17 cellular contexts compared by ENCODE assay signal in the genomic region with DNA sequence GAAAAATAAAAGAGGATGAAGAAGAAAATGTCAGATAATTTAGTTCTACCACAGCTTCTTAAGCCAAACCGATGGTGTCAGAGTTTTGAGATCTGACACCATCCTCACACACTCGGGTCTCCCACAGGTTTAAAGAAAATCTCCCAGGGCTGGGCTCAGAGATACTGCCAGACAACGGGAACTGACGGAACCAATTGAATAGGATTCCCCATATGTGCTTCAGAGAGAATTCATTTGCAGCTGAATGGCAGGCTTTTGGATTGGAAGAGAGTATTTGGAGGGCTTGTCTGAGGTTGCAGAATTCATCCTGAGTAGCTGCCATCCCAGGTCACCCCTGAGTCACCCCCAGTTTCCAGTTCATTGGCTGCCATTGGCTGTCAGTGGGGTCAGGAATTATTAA.
"Had no signal": no experiment of that assay in that cellular context is flagged by ENCODE, and none has a peak within 500 bp of the region (broad histone marks: within the 10 kb centered on the region; RNA-seq: fewer than 3 reads in every experiment).

No MANE protein-coding gene starts in this region.

- H3K27ac Mint-ChIP-seq: activated naive CD4-positive, alpha-beta T cell treated with anti-CD3 and anti-CD28 coated beads, Interleukin-2, amount 50 U/mL, for 72 hours; activated T-cell treated with anti-CD3 and anti-CD28 coated beads, Interleukin-2, amount 50 U/mL, for 72 hours; dendritic cell treated with granulocyte-macrophage colony-stimulating factor and Interleukin-4, amounts not matched to agents 40 ng/mL and 50 ng/mL, for 4 days; memory B cell; naive thymus-derived CD4-positive, alpha-beta T cell; stimulated activated naive B cell treated with anti-CD40 and anti-IgM and Interleukin-4, amounts not matched to agents 10 μg/mL and 1 μg/mL and 100 μg/mL, for 72 hours had no signal

- ATAC-seq: activated naive CD4-positive, alpha-beta T cell treated with anti-CD3 and anti-CD28 coated beads, Interleukin-2, amount 50 U/mL, for 72 hours; activated T-cell treated with anti-CD3 and anti-CD28 coated beads, Interleukin-2, amount 50 U/mL, for 72 hours; naive thymus-derived CD4-positive, alpha-beta T cell had no signal

- H3K9me3 Mint-ChIP-seq: activated naive CD4-positive, alpha-beta T cell treated with anti-CD3 and anti-CD28 coated beads, Interleukin-2, amount 50 U/mL, for 72 hours; activated T-cell treated with anti-CD3 and anti-CD28 coated beads, Interleukin-2, amount 50 U/mL, for 72 hours; memory B cell had no signal

- H3K4me3 Mint-ChIP-seq: activated T-cell treated with anti-CD3 and anti-CD28 coated beads, Interleukin-2, amount 50 U/mL, for 72 hours; dendritic cell treated with granulocyte-macrophage colony-stimulating factor and Interleukin-4, amounts not matched to agents 40 ng/mL and 50 ng/mL, for 4 days; memory B cell; naive thymus-derived CD4-positive, alpha-beta T cell; stimulated activated naive B cell treated with anti-CD40 and anti-IgM and Interleukin-4, amounts not matched to agents 10 μg/mL and 1 μg/mL and 100 μg/mL, for 72 hours had no signal

- H3K4me3 ChIP-seq: esophagus squamous epithelium, spleen, thoracic aorta, upper lobe of left lung had no signal

- H3K27me3 Mint-ChIP-seq: dendritic cell treated with granulocyte-macrophage colony-stimulating factor and Interleukin-4, amounts not matched to agents 40 ng/mL and 50 ng/mL, for 4 days; stimulated activated naive B cell treated with anti-CD40 and anti-IgM and Interleukin-4, amounts not matched to agents 10 μg/mL and 1 μg/mL and 100 μg/mL, for 72 hours had no signal

- DNase-seq: activated CD4-positive, alpha-beta T cell treated with anti-CD3 and anti-CD28 coated beads, Interleukin-2, amount 50 U/mL, for 4 hours; activated gamma-delta T cell treated with Interleukin-2 at 50 U/mL for 16 hours; activated T-cell treated with anti-CD3 and anti-CD28 coated beads, Interleukin-2, amount 50 U/mL, for 72 hours; effector CD8-positive, alpha-beta T cell; esophagus squamous epithelium; kidney; naive thymus-derived CD4-positive, alpha-beta T cell; posterior cingulate gyrus; spleen; stimulated activated naive B cell treated with anti-CD40 and anti-IgM and Interleukin-4, amounts not matched to agents 10 μg/mL and 1 μg/mL and 100 μg/mL, for 72 hours; T-helper 2 cell; upper lobe of left lung had no signal

- H3K27ac ChIP-seq: esophagus squamous epithelium, spleen, thoracic aorta, upper lobe of left lung, VCaP had no signal

- H3K36me3 ChIP-seq: esophagus squamous epithelium, spleen, thoracic aorta, upper lobe of left lung had no signal

- H3K4me1 Mint-ChIP-seq: memory B cell had no signal

- H3K9me3 ChIP-seq: esophagus squamous epithelium, spleen, thoracic aorta, upper lobe of left lung had no signal

- H3K36me3 Mint-ChIP-seq: activated naive CD4-positive, alpha-beta T cell treated with anti-CD3 and anti-CD28 coated beads, Interleukin-2, amount 50 U/mL, for 72 hours; memory B cell; naive thymus-derived CD4-positive, alpha-beta T cell; stimulated activated naive B cell treated with anti-CD40 and anti-IgM and Interleukin-4, amounts not matched to agents 10 μg/mL and 1 μg/mL and 100 μg/mL, for 72 hours had no signal

- H3K27me3 ChIP-seq: esophagus squamous epithelium, spleen, upper lobe of left lung had no signal
